Comparison of ENCODE assay signal across 1 cellular context in the genomic region with DNA sequence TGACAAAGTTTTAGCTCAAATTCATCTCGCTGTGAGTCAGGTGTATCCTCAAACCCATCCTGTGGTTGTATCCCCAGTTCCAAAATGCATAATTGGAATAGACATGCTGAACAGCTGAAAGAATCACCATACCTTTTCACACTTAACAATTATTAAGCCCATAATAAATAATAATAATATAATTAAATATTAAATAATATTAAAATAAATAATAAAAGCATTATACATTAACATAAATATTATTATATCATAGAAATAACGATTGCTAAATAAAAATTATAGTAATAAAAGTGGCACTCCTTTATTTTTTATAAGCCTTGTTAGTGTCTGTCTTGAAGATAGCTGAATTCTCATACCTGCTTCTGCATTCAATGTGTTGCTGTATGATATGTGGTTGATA.
TF ChIP-seq lines count a peak whose summit lies in the region.

No MANE protein-coding gene starts in this region.

TF ChIP-seq in WTC11, 78 proteins besides CTCF, POLR2A, EP300 and RAD21 (continued from another document):
- TF ChIP-seq, protein P1, sequence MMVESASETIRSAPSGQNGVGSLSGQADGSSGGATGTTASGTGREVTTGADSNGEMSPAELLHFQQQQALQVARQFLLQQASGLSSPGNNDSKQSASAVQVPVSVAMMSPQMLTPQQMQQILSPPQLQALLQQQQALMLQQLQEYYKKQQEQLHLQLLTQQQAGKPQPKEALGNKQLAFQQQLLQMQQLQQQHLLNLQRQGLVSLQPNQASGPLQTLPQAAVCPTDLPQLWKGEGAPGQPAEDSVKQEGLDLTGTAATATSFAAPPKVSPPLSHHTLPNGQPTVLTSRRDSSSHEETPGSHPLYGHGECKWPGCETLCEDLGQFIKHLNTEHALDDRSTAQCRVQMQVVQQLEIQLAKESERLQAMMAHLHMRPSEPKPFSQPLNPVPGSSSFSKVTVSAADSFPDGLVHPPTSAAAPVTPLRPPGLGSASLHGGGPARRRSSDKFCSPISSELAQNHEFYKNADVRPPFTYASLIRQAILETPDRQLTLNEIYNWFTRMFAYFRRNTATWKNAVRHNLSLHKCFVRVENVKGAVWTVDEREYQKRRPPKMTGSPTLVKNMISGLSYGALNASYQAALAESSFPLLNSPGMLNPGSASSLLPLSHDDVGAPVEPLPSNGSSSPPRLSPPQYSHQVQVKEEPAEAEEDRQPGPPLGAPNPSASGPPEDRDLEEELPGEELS (CRISPR knock-in tag; IDR thresholded peaks at IDR 0.05), result no peak
- TF ChIP-seq, protein P2, sequence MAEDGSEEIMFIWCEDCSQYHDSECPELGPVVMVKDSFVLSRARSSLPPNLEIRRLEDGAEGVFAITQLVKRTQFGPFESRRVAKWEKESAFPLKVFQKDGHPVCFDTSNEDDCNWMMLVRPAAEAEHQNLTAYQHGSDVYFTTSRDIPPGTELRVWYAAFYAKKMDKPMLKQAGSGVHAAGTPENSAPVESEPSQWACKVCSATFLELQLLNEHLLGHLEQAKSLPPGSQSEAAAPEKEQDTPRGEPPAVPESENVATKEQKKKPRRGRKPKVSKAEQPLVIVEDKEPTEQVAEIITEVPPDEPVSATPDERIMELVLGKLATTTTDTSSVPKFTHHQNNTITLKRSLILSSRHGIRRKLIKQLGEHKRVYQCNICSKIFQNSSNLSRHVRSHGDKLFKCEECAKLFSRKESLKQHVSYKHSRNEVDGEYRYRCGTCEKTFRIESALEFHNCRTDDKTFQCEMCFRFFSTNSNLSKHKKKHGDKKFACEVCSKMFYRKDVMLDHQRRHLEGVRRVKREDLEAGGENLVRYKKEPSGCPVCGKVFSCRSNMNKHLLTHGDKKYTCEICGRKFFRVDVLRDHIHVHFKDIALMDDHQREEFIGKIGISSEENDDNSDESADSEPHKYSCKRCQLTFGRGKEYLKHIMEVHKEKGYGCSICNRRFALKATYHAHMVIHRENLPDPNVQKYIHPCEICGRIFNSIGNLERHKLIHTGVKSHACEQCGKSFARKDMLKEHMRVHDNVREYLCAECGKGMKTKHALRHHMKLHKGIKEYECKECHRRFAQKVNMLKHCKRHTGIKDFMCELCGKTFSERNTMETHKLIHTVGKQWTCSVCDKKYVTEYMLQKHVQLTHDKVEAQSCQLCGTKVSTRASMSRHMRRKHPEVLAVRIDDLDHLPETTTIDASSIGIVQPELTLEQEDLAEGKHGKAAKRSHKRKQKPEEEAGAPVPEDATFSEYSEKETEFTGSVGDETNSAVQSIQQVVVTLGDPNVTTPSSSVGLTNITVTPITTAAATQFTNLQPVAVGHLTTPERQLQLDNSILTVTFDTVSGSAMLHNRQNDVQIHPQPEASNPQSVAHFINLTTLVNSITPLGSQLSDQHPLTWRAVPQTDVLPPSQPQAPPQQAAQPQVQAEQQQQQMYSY (CRISPR knock-in tag; IDR thresholded peaks at IDR 0.05), result no peak
TF ChIP-seq in WTC11: peak in this region for 1.
